12 cellular contexts compared by ENCODE assay signal in genomic region chr4:159027535-159027934, GRCh38.
DNase-seq lines count a peak whose midpoint lies in the region; ATAC-seq and TF ChIP-seq lines count a peak whose summit lies in the region.
"Had no signal": no experiment of that assay in that cellular context is flagged by ENCODE, and none has a peak within 500 bp of the region (broad histone marks: within the 10 kb centered on the region; RNA-seq: fewer than 3 reads in every experiment).

No MANE protein-coding gene starts in this region.

- H3K4me3 ChIP-seq in SK-N-MC = peak overlapping the region; percentile 44
- H3K4me3 ChIP-seq in heart left ventricle = no peak overlapping the region
- H3K4me3 ChIP-seq in esophagus muscularis mucosa = no peak overlapping the region
- H3K4me3 ChIP-seq: PC-9 had no signal

- H3K36me3 ChIP-seq in SK-N-MC (ENCODE audit: insufficient read depth, low read length) (no peaks in the 10 kb centered on the region), heart left ventricle (no peaks in the 10 kb centered on the region), esophagus muscularis mucosa (no peaks in the 10 kb centered on the region)

- H3K27ac ChIP-seq in SK-N-MC (peak overlapping the region; percentile 35; the same call in 1 of the 2 replicates), heart left ventricle (no peak overlapping the region), foreskin keratinocyte (no peak overlapping the region), esophagus muscularis mucosa (replicated peaks in 1 of 4) (no peak overlapping the region)
- H3K27ac ChIP-seq: PC-9 had no signal

- no peak overlapping the region for H3K9ac ChIP-seq in SK-N-MC (ENCODE audit: insufficient read length)

- H3K9me3 ChIP-seq in SK-N-MC (ENCODE audit: low read depth, low read length) (no peaks in the 10 kb centered on the region), heart left ventricle (no peaks in the 10 kb centered on the region), esophagus muscularis mucosa (no peaks in the 10 kb centered on the region)

- no peak for TF ChIP-seq CTCF in heart left ventricle (IDR thresholded peaks at IDR 0.05)
- no peak for TF ChIP-seq CTCF in foreskin keratinocyte (conservative IDR thresholded peaks at IDR 0.05)
- no peak for TF ChIP-seq CTCF in esophagus muscularis mucosa (IDR thresholded peaks at IDR 0.05)

- no peak for TF ChIP-seq EP300 in esophagus muscularis mucosa (IDR thresholded peaks at IDR 0.05)

- peak; percentile 59 for DNase-seq in EH (ENCODE audit: low read depth)
- no peak for DNase-seq in SK-N-MC (ENCODE audit: low read depth, low spot score)
- DNase-seq in Kasumi-1 (lab: John Stamatoyannopoulos, UW) = no peak
- no peak for DNase-seq in heart left ventricle
- no peak for DNase-seq in foreskin keratinocyte
- no peak for DNase-seq in esophagus muscularis mucosa (ENCODE audit: extremely low spot score)
- DNase-seq: Calu3, hypothalamus, mammary epithelial cell, PC-9 had no signal

- intact Hi-C loops in heart left ventricle (cut with DNase I) (no loop called here), esophagus muscularis mucosa (cut with DNase I) (no loop called here)

- ATAC-seq in GM19395 (IDR thresholded peaks at IDR 0.05; ENCODE audit: unreplicated experiment) = peak; percentile 69
- peak; percentile 52 for ATAC-seq in HG02973 (IDR thresholded peaks at IDR 0.05; ENCODE audit: unreplicated experiment)
- no peak for ATAC-seq in heart left ventricle
- ATAC-seq in foreskin keratinocyte = no peak

- TF ChIP-seq POLR2A in heart left ventricle (IDR thresholded peaks at IDR 0.05) = no peak
- no peak for TF ChIP-seq POLR2A in esophagus muscularis mucosa (IDR thresholded peaks at IDR 0.05; ENCODE audit: low read depth)

- WGBS in heart left ventricle, 4 donors = 60 to 67% (median 64%) methylated on average over 2 of the region's 2 CpGs
- WGBS in esophagus muscularis mucosa = 69% methylated on average over 2 of the region's 2 CpGs

- H3K27me3 ChIP-seq in heart left ventricle = no peaks in the 10 kb centered on the region
- no peaks in the 10 kb centered on the region for H3K27me3 ChIP-seq in foreskin keratinocyte
- no peaks in the 10 kb centered on the region for H3K27me3 ChIP-seq in esophagus muscularis mucosa

- H3K4me1 ChIP-seq in heart left ventricle = peaks cover 0 to 26% (median 10%) of the 10 kb centered on the region in 12 donors
- H3K4me1 ChIP-seq in foreskin keratinocyte = no peaks in the 10 kb centered on the region
- peaks cover 10 to 14% (median 12%) of the 10 kb centered on the region in 4 donors for H3K4me1 ChIP-seq in esophagus muscularis mucosa

Comparison
In these comparisons a context has a peak if more than half of its experiments do, and no peak if none do; other contexts are left out.
1. ATAC-seq: peak in GM19395 (single experiment) and HG02973 (single experiment); none in heart left ventricle (0 of 4) and foreskin keratinocyte (single experiment).